Comparison of ENCODE assay signal across 30 cellular contexts in genomic region chr16:74660383-74660782, GRCh38. TPM values are rescaled to one million over a fixed set of nuclear protein-coding genes. Genes with fewer than 3 reads are reported as not detected.
A peak's percentile ranks its signal among the peaks of the same experiment; 100 is the strongest.
DNase-seq lines count a peak whose midpoint lies in the region; ATAC-seq, FAIRE-seq and TF ChIP-seq lines count a peak whose summit lies in the region.
"Had no signal": no experiment of that assay in that cellular context is flagged by ENCODE, and none has a peak within 500 bp of the region (broad histone marks: within the 10 kb centered on the region; RNA-seq: fewer than 3 reads in every experiment).

No MANE protein-coding gene starts in this region.

- H2AK5ac ChIP-seq in trophoblast cell (ENCODE audit: low read length) = no peak overlapping the region

- H3K9me2 ChIP-seq in Loucy (replicated peaks; ENCODE audit: low read depth, low read length) = no peaks in the 10 kb centered on the region

- no peak overlapping the region for H4K8ac ChIP-seq in trophoblast cell (ENCODE audit: low read depth, low read length)

- no peak overlapping the region for H4K12ac ChIP-seq in trophoblast cell (ENCODE audit: low read depth, low read length)

- H2AFZ ChIP-seq in Loucy (ENCODE audit: low read length) = no peak overlapping the region
- H2AFZ ChIP-seq in K562 (ENCODE audit: low read depth, low read length) = no peak overlapping the region
- no peak overlapping the region for H2AFZ ChIP-seq in trophoblast cell (ENCODE audit: insufficient read depth, low read length, poor library complexity)
- H2AFZ ChIP-seq: GM23248, neural progenitor cell, parathyroid adenoma had no signal

- no peak for TF ChIP-seq POLR2A in K562 (conservative IDR thresholded peaks at IDR 0.05)

- H3K4ac ChIP-seq in trophoblast cell (ENCODE audit: low read depth, low read length) = peak overlapping the region; percentile 8

- peak overlapping the region; percentile 53 for H3K9ac ChIP-seq in Loucy (ENCODE audit: low read depth, low read length, poor library complexity, severe bottlenecking)
- H3K9ac ChIP-seq in K562 (ENCODE audit: insufficient read depth in 1 of 2, low read depth in 2 of 2, low read length in 2 of 2) = no peak overlapping the region
- H3K9ac ChIP-seq in trophoblast cell (ENCODE audit: low read length) = no peak overlapping the region
- H3K9ac ChIP-seq: GM23248, neural progenitor cell, parathyroid adenoma had no signal

- peaks cover 100% of the 10 kb centered on the region for H3K79me2 ChIP-seq in Loucy (ENCODE audit: insufficient read depth, low read length)
- peaks cover 99% of the 10 kb centered on the region for H3K79me2 ChIP-seq in K562 (ENCODE audit: control insufficient read depth, insufficient read depth, low read length)
- peaks cover 2% of the 10 kb centered on the region for H3K79me2 ChIP-seq in trophoblast cell (ENCODE audit: control insufficient read depth, insufficient read depth, low read length, poor library complexity)

- no peaks in the 10 kb centered on the region for H3K9me1 ChIP-seq in K562 (ENCODE audit: control insufficient read depth, insufficient read depth, low read length)

- POLR2A ChIA-PET in K562 (lab: Yijun Ruan, JAX) (interaction anchor here (1.1 kb wide), 1 partner anchor 18 kb away, joined by 3 read pairs; no protein-coding TSS in a partner anchor), GM10248 (lab: Yijun Ruan, JAX) (no interaction called here)

- H3K27me3 ChIP-seq in Loucy (ENCODE audit: insufficient read depth, low read length, poor library complexity, severe bottlenecking) = no peaks in the 10 kb centered on the region
- no peaks in the 10 kb centered on the region for H3K27me3 ChIP-seq in K562 (ENCODE audit: control insufficient read depth in 2 of 2, insufficient read depth in 2 of 2, low read length in 2 of 2)
- peaks cover 2% of the 10 kb centered on the region for H3K27me3 ChIP-seq in trophoblast cell (ENCODE audit: insufficient read depth, low read length)
- H3K27me3 ChIP-seq: colonic mucosa, esophagus muscularis mucosa, neural progenitor cell, right atrium auricular region had no signal

- H3K9me3 ChIP-seq in Loucy (ENCODE audit: insufficient read depth, low read depth, low read length) = no peaks in the 10 kb centered on the region
- H3K9me3 ChIP-seq in K562 (replicated peaks; ENCODE audit: control insufficient read depth, insufficient read depth, low read depth, low read length) = no peaks in the 10 kb centered on the region
- H3K9me3 ChIP-seq in trophoblast cell (ENCODE audit: insufficient read depth, low read depth, low read length) = peaks cover 2% of the 10 kb centered on the region
- H3K9me3 ChIP-seq: colonic mucosa, esophagus muscularis mucosa, right atrium auricular region had no signal

- CTCF ChIA-PET in K562 (lab: Yijun Ruan, JAX; ENCODE audit: low intra/inter-chr PET ratio) = no interaction called here
- CTCF ChIA-PET in GM10248 (lab: Yijun Ruan, JAX) = interaction anchor here (1.2 kb wide), 1 partner anchor 27 kb away, joined by 3 read pairs; no protein-coding TSS in a partner anchor

- peak overlapping the region; percentile 60 for H3K4me3 Mint-ChIP-seq in activated naive CD8-positive, alpha-beta T cell
- H3K4me3 Mint-ChIP-seq in activated naive CD8-positive, alpha-beta T cell treated with anti-CD3 and anti-CD28 coated beads for 36 hours = no peak overlapping the region
- H3K4me3 Mint-ChIP-seq: HFFc6, neural progenitor cell had no signal

- no peak for TF ChIP-seq RAD21 in K562 (CRISPR knock-in tag; conservative IDR thresholded peaks at IDR 0.05 in 1 of 2, IDR thresholded peaks at IDR 0.05 in 1 of 2)

- TF ChIP-seq EP300 in K562 (IDR thresholded peaks at IDR 0.05; ENCODE audit: low read length) = no peak

- H2BK120ac ChIP-seq in trophoblast cell (ENCODE audit: insufficient read depth, low read length, poor library complexity) = no peak overlapping the region

- no peaks in the 10 kb centered on the region for H3F3A ChIP-seq in Loucy (ENCODE audit: low read depth)

- no peaks in the 10 kb centered on the region for H3K9me3 Mint-ChIP-seq in activated naive CD8-positive, alpha-beta T cell (ENCODE audit: low read depth)
- H3K9me3 Mint-ChIP-seq in activated naive CD8-positive, alpha-beta T cell treated with anti-CD3 and anti-CD28 coated beads for 36 hours = no peaks in the 10 kb centered on the region
- H3K9me3 Mint-ChIP-seq: effector memory CD8-positive, alpha-beta T cell; HFFc6; neural progenitor cell; type B pancreatic cell had no signal

- BruUV-seq in K562 (replicated peaks; lab: Mats Ljungman, UMichigan) = no TSS peak

- peaks cover 10% of the 10 kb centered on the region for H3K36me3 Mint-ChIP-seq in activated naive CD8-positive, alpha-beta T cell
- peaks cover 84% of the 10 kb centered on the region for H3K36me3 Mint-ChIP-seq in activated naive CD8-positive, alpha-beta T cell treated with anti-CD3 and anti-CD28 coated beads for 36 hours

- no peak overlapping the region for H3K18ac ChIP-seq in trophoblast cell (ENCODE audit: low read length)

- H2BK12ac ChIP-seq in trophoblast cell (ENCODE audit: low read length) = no peak overlapping the region

- H4K20me1 ChIP-seq in Loucy (ENCODE audit: insufficient read depth, low read length, poor library complexity, severe bottlenecking) (peaks cover 100% of the 10 kb centered on the region), K562 (replicated peaks; ENCODE audit: control insufficient read depth, insufficient read depth, low read length) (peaks cover 41% of the 10 kb centered on the region)

- H3K27ac Mint-ChIP-seq in activated naive CD8-positive, alpha-beta T cell = no peak overlapping the region
- no peak overlapping the region for H3K27ac Mint-ChIP-seq in activated naive CD8-positive, alpha-beta T cell treated with anti-CD3 and anti-CD28 coated beads for 36 hours
- H3K27ac Mint-ChIP-seq: effector memory CD8-positive, alpha-beta T cell; HFFc6; neural progenitor cell; type B pancreatic cell had no signal

- intact Hi-C loops in K562 (cut with micrococcal nuclease) = no loop called here

- no peak overlapping the region for H2BK5ac ChIP-seq in trophoblast cell (ENCODE audit: low read depth, low read length, poor library complexity)

- FAIRE-seq in K562 (lab: Jason Lieb, UNC) = no peak
- FAIRE-seq: frontal cortex had no signal

- H4K91ac ChIP-seq in trophoblast cell (ENCODE audit: low read depth, low read length) = no peak overlapping the region

- H3K4me1 Mint-ChIP-seq in activated naive CD8-positive, alpha-beta T cell (ENCODE audit: low read depth) = peaks cover 87% of the 10 kb centered on the region
- peaks cover 76% of the 10 kb centered on the region for H3K4me1 Mint-ChIP-seq in activated naive CD8-positive, alpha-beta T cell treated with anti-CD3 and anti-CD28 coated beads for 36 hours

- H3K14ac ChIP-seq in trophoblast cell (ENCODE audit: low read length) = no peak overlapping the region

- peaks cover 84% of the 10 kb centered on the region for H3K4me1 ChIP-seq in Loucy (ENCODE audit: insufficient read depth, low read length, poor library complexity, severe bottlenecking)
- H3K4me1 ChIP-seq in K562 (replicated peaks in 1 of 2; ENCODE audit: control insufficient read depth in 2 of 2, insufficient read depth in 2 of 2, low read length in 2 of 2) = peaks cover 4 to 16% of the 10 kb centered on the region in 2 experiments; a peak in 4 of 5 replicates
- H3K4me1 ChIP-seq in trophoblast cell (ENCODE audit: control insufficient read depth in 1 of 2, insufficient read depth in 2 of 2, low read length in 2 of 2) = peaks cover 0 to 2% of the 10 kb centered on the region in 2 experiments
- H3K4me1 ChIP-seq: colonic mucosa, neural progenitor cell, parathyroid adenoma had no signal

- WGBS in K562 (ENCODE audit: insufficient coverage, low coverage, missing lambda C conversion rate) = 81% methylated on average over 4 of the region's 4 CpGs
- no CpG with 5 or more reads among the region's 4 CpGs for WGBS in trophoblast cell (ENCODE audit: extremely low coverage, insufficient coverage, insufficient read length)

- TF ChIP-seq CTCF in Loucy (conservative IDR thresholded peaks at IDR 0.05; ENCODE audit: low read length) (0 out of 2 replicates have a peak, but pooled peaks have one; percentile 9), K562 (IDR thresholded peaks at IDR 0.05 in 2 of 3, conservative IDR thresholded peaks at IDR 0.05 in 1 of 3; ENCODE audit: insufficient read depth in 2 of 3, low read depth in 1 of 3, low read length in 3 of 3) (no peak), GM10248 (IDR thresholded peaks at IDR 0.05; ENCODE audit: control extremely low read depth, extremely low read depth, low read depth, missing control alignments) (no peak)

- no peak overlapping the region for H3K27ac ChIP-seq in K562 (ENCODE audit: extremely low read depth, low read depth, low read length)
- no peak overlapping the region for H3K27ac ChIP-seq in trophoblast cell (ENCODE audit: low read depth, low read length)
- H3K27ac ChIP-seq: colonic mucosa, esophagus muscularis mucosa, GM23248, neural progenitor cell, parathyroid adenoma, right atrium auricular region, VCaP had no signal

- H3K36me3 ChIP-seq in Loucy (ENCODE audit: insufficient read depth, low read length) (peaks cover 76% of the 10 kb centered on the region), K562 (ENCODE audit: control insufficient read depth, insufficient read depth, low read length) (peaks cover 97% of the 10 kb centered on the region), trophoblast cell (ENCODE audit: control insufficient read depth in 1 of 2, insufficient read depth in 2 of 2, low read length in 2 of 2) (peaks cover 40 to 60% of the 10 kb centered on the region in 2 experiments)
- H3K36me3 ChIP-seq: colonic mucosa had no signal

- peak overlapping the region; percentile 81 for H3K4me2 ChIP-seq in Loucy (ENCODE audit: low read depth, low read length, poor library complexity, severe bottlenecking)
- no peak overlapping the region for H3K4me2 ChIP-seq in K562 (ENCODE audit: insufficient read depth, low read length)
- no peak overlapping the region for H3K4me2 ChIP-seq in trophoblast cell (ENCODE audit: low read length)
- H3K4me2 ChIP-seq: neural progenitor cell, smooth muscle cell had no signal

- no peak for DNase-seq in activated naive CD8-positive, alpha-beta T cell treated with anti-CD3 and anti-CD28 coated beads for 36 hours
- DNase-seq in K562 (ENCODE audit: extremely low read depth in 1 of 4, low spot score in 3 of 4) (no peak), trophoblast cell (no peak), SHP77 (lab: John Stamatoyannopoulos, UW) (no peak), GM10248 (ENCODE audit: extremely low spot score) (no peak)
- DNase-seq: activated CD4-positive, alpha-beta T cell treated with anti-CD3 and anti-CD28 coated beads, Interleukin-2, amount 50 U/mL, for 1 hour; activated naive CD4-positive, alpha-beta T cell; amygdala; C1 segment of cervical spinal cord; colonic mucosa; effector memory CD8-positive, alpha-beta T cell; GM23248; HFFc6; NCI-H1092; NCI-H187; NCI-H2171; NCI-H510A; stimulated activated CD4-positive, alpha-beta T cell treated with anti-CD3 and anti-CD28 coated beads, Interleukin-1b, Interleukin-23, amount 100 ng/mL, for 48 hours had no signal

- H3K4me3 ChIP-seq in Loucy (ENCODE audit: low read length, poor library complexity, severe bottlenecking) (peak overlapping the region; percentile 90), K562 (no peak overlapping the region), trophoblast cell (ENCODE audit: low read depth, low read length) (no peak overlapping the region)
- H3K4me3 ChIP-seq: colonic mucosa, esophagus muscularis mucosa, GM23248, lung, neural progenitor cell, right atrium auricular region, smooth muscle cell had no signal

- H3K79me1 ChIP-seq in trophoblast cell (ENCODE audit: low read length) = no peaks in the 10 kb centered on the region

- no peak overlapping the region for H3K23ac ChIP-seq in trophoblast cell (ENCODE audit: low read length)

- no peak for ATAC-seq in K562
- ATAC-seq: effector memory CD8-positive, alpha-beta T cell; SK-N-SH treated with all-trans-retinoic acid at 6 μM for 48 hours had no signal

- no peaks in the 10 kb centered on the region for H3K27me3 Mint-ChIP-seq in activated naive CD8-positive, alpha-beta T cell
- no peaks in the 10 kb centered on the region for H3K27me3 Mint-ChIP-seq in activated naive CD8-positive, alpha-beta T cell treated with anti-CD3 and anti-CD28 coated beads for 36 hours
- H3K27me3 Mint-ChIP-seq: effector memory CD8-positive, alpha-beta T cell; type B pancreatic cell had no signal

- in situ Hi-C loops in K562 (cut with MboI) = no loop called here

RNA-seq across cellular contexts. Expression of gene RFWD3, which starts 6.3 kb away (rescaled TPM):
- 100 to 1,000 TPM; 128 to 134 TPM for total RNA-seq in activated naive CD8-positive, alpha-beta T cell treated with anti-CD3 and anti-CD28 coated beads for 36 hours
- 202 and 277 TPM in 2 replicates for total RNA-seq in K562 (2011; cell fraction: chromatin; rRNA removed; ENCODE audit: low replicate concordance)
- total RNA-seq in K562 (2011; cell fraction: nucleolus; rRNA removed) = 120 and 121 TPM in 2 replicates
- total RNA-seq in K562 (2011; cell fraction: nucleoplasm; rRNA removed) = 204 and 261 TPM in 2 replicates
- total RNA-seq in K562 (2014; rRNA removed) = 68.1 and 71.5 TPM in 2 replicates
- 79.0 and 83.5 TPM in 2 replicates for total RNA-seq in K562 (2014; rRNA removed; fragmentation: Illumina TruSeq; extraction: Trizol)
- 77.4 and 86.1 TPM in 2 replicates for total RNA-seq in K562 (2015; rRNA removed; fragmentation: Illumina TruSeq; extraction: Trizol)
- total RNA-seq in K562 (2021) = 111 and 121 TPM in 2 replicates
- 87.1 and 111 TPM in 2 replicates for polyA plus RNA-seq in K562 (2011; rRNA removed)
- 75.3 and 82.0 TPM in 2 replicates for polyA plus RNA-seq in K562 (2011; cell fraction: cytosol; rRNA removed)
- 53.1 and 58.5 TPM in 2 replicates for polyA plus RNA-seq in K562 (2011; cell fraction: nucleus; rRNA removed)
- polyA plus RNA-seq in K562 (2012) = 47.4 and 51.1 TPM in 2 replicates
- polyA plus RNA-seq in K562 (2014; fragmentation: Illumina TruSeq; extraction: Trizol) = 89.1 and 93.1 TPM in 2 replicates
- polyA plus RNA-seq in K562 (2014; fragmentation: Nextera tagmentation; extraction: Ambion mirVana) = 10 to 100 TPM; 20.8 to 55.5 TPM
- polyA plus RNA-seq in K562 (2014; rRNA removed) = 70.1 and 75.2 TPM in 2 replicates
- polyA minus RNA-seq in K562 (2011; rRNA and poly(A)+ RNA removed) = 222 and 269 TPM in 2 replicates
- polyA minus RNA-seq in K562 (2011; cell fraction: cytosol; rRNA and poly(A)+ RNA removed) = 64.4 and 77.8 TPM in 2 replicates
- polyA minus RNA-seq in K562 (2011; cell fraction: nucleus; rRNA and poly(A)+ RNA removed) = 54.1 and 74.6 TPM in 2 replicates
- polyA plus RNA-seq in trophoblast cell (2013) = 26.9 and 27.8 TPM in 2 replicates

RNA-seq across cellular contexts. Expression of gene MLKL, which starts 40.3 kb away (rescaled TPM):
- 10 to 100 TPM; 23.6 TPM for total RNA-seq in activated naive CD8-positive, alpha-beta T cell treated with anti-CD3 and anti-CD28 coated beads for 36 hours
- total RNA-seq in K562 (2011; cell fraction: chromatin; rRNA removed; ENCODE audit: low replicate concordance) = 4.5 and 5.4 TPM in 2 replicates
- total RNA-seq in K562 (2011; cell fraction: nucleolus; rRNA removed) = 2.3 and 3.6 TPM in 2 replicates
- total RNA-seq in K562 (2011; cell fraction: nucleoplasm; rRNA removed) = 3.8 and 4.8 TPM in 2 replicates
- 5.0 and 8.9 TPM in 2 replicates for total RNA-seq in K562 (2014; rRNA removed)
- total RNA-seq in K562 (2014; rRNA removed; fragmentation: Illumina TruSeq; extraction: Trizol) = 4.2 and 4.3 TPM in 2 replicates
- 5.9 and 6.1 TPM in 2 replicates for total RNA-seq in K562 (2015; rRNA removed; fragmentation: Illumina TruSeq; extraction: Trizol)
- 5.1 and 5.6 TPM in 2 replicates for total RNA-seq in K562 (2021)
- 1.9 and 5.8 TPM in 2 replicates for polyA plus RNA-seq in K562 (2011; rRNA removed)
- 1.0 and 2.2 TPM in 2 replicates for polyA plus RNA-seq in K562 (2011; cell fraction: cytosol; rRNA removed)
- 7.8 and 17.0 TPM in 2 replicates for polyA plus RNA-seq in K562 (2011; cell fraction: nucleus; rRNA removed)
- 5.6 and 7.1 TPM in 2 replicates for polyA plus RNA-seq in K562 (2012)
- polyA plus RNA-seq in K562 (2014; fragmentation: Illumina TruSeq; extraction: Trizol) = 4.1 and 5.4 TPM in 2 replicates
- 1 to 10 TPM; 1.6 to 2.1 TPM for polyA plus RNA-seq in K562 (2014; fragmentation: Nextera tagmentation; extraction: Ambion mirVana)
- polyA plus RNA-seq in K562 (2014; rRNA removed) = 4.8 and 5.8 TPM in 2 replicates
- 1.5 and 5.0 TPM in 2 replicates for polyA minus RNA-seq in K562 (2011; rRNA and poly(A)+ RNA removed)
- 1.7 and 3.9 TPM in 2 replicates for polyA minus RNA-seq in K562 (2011; cell fraction: cytosol; rRNA and poly(A)+ RNA removed)
- 2.2 and 5.8 TPM in 2 replicates for polyA minus RNA-seq in K562 (2011; cell fraction: nucleus; rRNA and poly(A)+ RNA removed)
- polyA plus RNA-seq in trophoblast cell (2013) = 0.05 and 0.06 TPM in 2 replicates

RNA-seq across cellular contexts. Expression of gene GLG1, which starts 53.5 kb away (rescaled TPM):
- total RNA-seq in activated naive CD8-positive, alpha-beta T cell treated with anti-CD3 and anti-CD28 coated beads for 36 hours = 10 to 100 TPM; 58.7 to 60.8 TPM
- 147 and 204 TPM in 2 replicates for total RNA-seq in K562 (2011; cell fraction: chromatin; rRNA removed; ENCODE audit: low replicate concordance)
- total RNA-seq in K562 (2011; cell fraction: nucleolus; rRNA removed) = 111 and 116 TPM in 2 replicates
- total RNA-seq in K562 (2011; cell fraction: nucleoplasm; rRNA removed) = 154 and 170 TPM in 2 replicates
- total RNA-seq in K562 (2014; rRNA removed) (29.9 and 31.1 TPM in 2 replicates), K562 (2014; rRNA removed; fragmentation: Illumina TruSeq; extraction: Trizol) (24.0 and 26.5 TPM in 2 replicates), K562 (2015; rRNA removed; fragmentation: Illumina TruSeq; extraction: Trizol) (22.9 and 24.5 TPM in 2 replicates), K562 (2021) (32.9 and 36.0 TPM in 2 replicates)
- polyA plus RNA-seq in K562 (2011; rRNA removed) (23.6 and 28.9 TPM in 2 replicates), K562 (2014; fragmentation: Illumina TruSeq; extraction: Trizol) (22.2 and 25.8 TPM in 2 replicates), K562 (2014; fragmentation: Nextera tagmentation; extraction: Ambion mirVana) (1 to 10 TPM; 6.2 to 7.2 TPM), K562 (2014; rRNA removed) (18.0 and 20.6 TPM in 2 replicates)
- polyA plus RNA-seq in K562 (2011; cell fraction: cytosol; rRNA removed) = 12.2 and 19.7 TPM in 2 replicates
- polyA plus RNA-seq in K562 (2011; cell fraction: nucleus; rRNA removed) = 26.3 and 32.2 TPM in 2 replicates
- 23.7 and 25.1 TPM in 2 replicates for polyA plus RNA-seq in K562 (2012)
- 56.5 and 66.1 TPM in 2 replicates for polyA minus RNA-seq in K562 (2011; rRNA and poly(A)+ RNA removed)
- polyA minus RNA-seq in K562 (2011; cell fraction: cytosol; rRNA and poly(A)+ RNA removed) = 26.3 and 35.2 TPM in 2 replicates
- polyA minus RNA-seq in K562 (2011; cell fraction: nucleus; rRNA and poly(A)+ RNA removed) = 24.6 and 39.7 TPM in 2 replicates
- polyA plus RNA-seq in trophoblast cell (2013) = 49.4 and 49.6 TPM in 2 replicates
